28 cellular contexts compared by ENCODE assay signal in the genomic region with DNA sequence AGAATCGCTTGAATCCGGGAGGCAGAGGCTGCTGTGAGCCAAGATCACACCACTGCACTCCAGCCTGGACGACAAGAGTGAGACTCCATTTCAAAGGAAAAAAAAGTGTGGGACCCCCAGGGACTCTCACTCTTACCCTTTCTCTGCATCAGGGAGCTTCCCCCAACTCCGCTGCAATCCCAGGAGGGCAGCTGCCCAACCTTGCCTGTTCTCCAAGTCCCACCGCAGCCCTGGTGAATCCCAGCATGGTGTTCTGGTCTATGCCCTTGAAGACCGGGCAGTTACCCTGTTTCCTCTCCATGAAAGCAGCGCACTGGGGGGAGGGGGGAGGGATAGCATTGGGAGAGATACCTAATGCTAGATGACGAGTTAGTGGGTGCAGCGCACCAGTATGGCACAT. TPM values are rescaled to one million over a fixed set of nuclear protein-coding genes. Genes with fewer than 3 reads are reported as not detected.
DNase-seq lines count a peak whose midpoint lies in the region; ATAC-seq and TF ChIP-seq lines count a peak whose summit lies in the region.
"Had no signal": no experiment of that assay in that cellular context is flagged by ENCODE, and none has a peak within 500 bp of the region (broad histone marks: within the 10 kb centered on the region; RNA-seq: fewer than 3 reads in every experiment).

No MANE protein-coding gene starts in this region.

- H3K27ac Mint-ChIP-seq in activated CD8-positive, alpha-beta T cell treated with anti-CD3 and anti-CD28 coated beads for 36 hours = no peak overlapping the region
- H3K27ac Mint-ChIP-seq: B cell; CD8-positive, alpha-beta T cell; T-cell had no signal

- H3K36me3 Mint-ChIP-seq in activated CD8-positive, alpha-beta T cell treated with anti-CD3 and anti-CD28 coated beads for 36 hours (ENCODE audit: low read depth) = no peaks in the 10 kb centered on the region
- H3K36me3 Mint-ChIP-seq: CD8-positive, alpha-beta T cell; T-cell had no signal

- TF ChIP-seq CTCF in RWPE2 (IDR thresholded peaks at IDR 0.05; ENCODE audit: poor library complexity, severe bottlenecking) = no peak
- TF ChIP-seq CTCF in activated CD8-positive, alpha-beta T cell treated with anti-CD3 and anti-CD28 coated beads for 36 hours (IDR thresholded peaks at IDR 0.05) = no peak

- intact Hi-C loops in activated CD8-positive, alpha-beta T cell treated with anti-CD3 and anti-CD28 coated beads for 36 hours (cut with micrococcal nuclease) = no loop called here

- H3K4me1 Mint-ChIP-seq in activated CD8-positive, alpha-beta T cell treated with anti-CD3 and anti-CD28 coated beads for 36 hours (ENCODE audit: low read depth) = no peaks in the 10 kb centered on the region
- H3K4me1 Mint-ChIP-seq: B cell, T-cell had no signal

- no peaks in the 10 kb centered on the region for H3K27me3 Mint-ChIP-seq in activated CD8-positive, alpha-beta T cell treated with anti-CD3 and anti-CD28 coated beads for 36 hours
- H3K27me3 Mint-ChIP-seq: B cell had no signal

- peaks cover 19% of the 10 kb centered on the region for H3K4me1 ChIP-seq in RWPE2 (ENCODE audit: insufficient read depth, poor library complexity, severe bottlenecking)
- peaks cover 17% of the 10 kb centered on the region for H3K4me1 ChIP-seq in iPS-15b (ENCODE audit: control insufficient read depth, insufficient read depth, low read length)

- H3K27ac ChIP-seq in RWPE2 (ENCODE audit: poor library complexity, severe bottlenecking) = peak overlapping the region; percentile 70
- H3K27ac ChIP-seq: C4-2B had no signal

- POLR2A ChIA-PET in activated CD8-positive, alpha-beta T cell treated with anti-CD3 and anti-CD28 coated beads for 36 hours (lab: Charles Lee) = no interaction called here

- peak overlapping the region; percentile 88 for H3K9ac ChIP-seq in iPS-15b (ENCODE audit: low read depth, low read length)

- H3K4me3 ChIP-seq in H7 (ENCODE audit: insufficient read depth, low read depth, low read length) (peak overlapping the region; percentile 2), RWPE2 (ENCODE audit: severe bottlenecking) (no peak overlapping the region), iPS-15b (ENCODE audit: low read depth, low read length) (peak overlapping the region; percentile 22)
- H3K4me3 ChIP-seq: MG63 had no signal

- peaks cover 3% of the 10 kb centered on the region for H3K9me3 Mint-ChIP-seq in activated CD8-positive, alpha-beta T cell treated with anti-CD3 and anti-CD28 coated beads for 36 hours

- no peak overlapping the region for H3K4me3 Mint-ChIP-seq in activated CD8-positive, alpha-beta T cell treated with anti-CD3 and anti-CD28 coated beads for 36 hours
- H3K4me3 Mint-ChIP-seq: B cell; CD8-positive, alpha-beta T cell; T-cell had no signal

- ATAC-seq in RWPE2 (ENCODE audit: low read depth) (no peak), HG03097 (IDR thresholded peaks at IDR 0.05; ENCODE audit: low FRiP score, unreplicated experiment) (no peak)
- ATAC-seq in activated CD8-positive, alpha-beta T cell treated with anti-CD3 and anti-CD28 coated beads for 36 hours = no peak
- ATAC-seq: CD8-positive, alpha-beta T cell; T-cell had no signal

- CTCF ChIA-PET in activated CD8-positive, alpha-beta T cell treated with anti-CD3 and anti-CD28 coated beads for 36 hours (lab: Charles Lee) = no interaction called here

- H3K36me3 ChIP-seq in H7 (replicated peaks; ENCODE audit: control insufficient read depth, insufficient read depth, low read length) (no peaks in the 10 kb centered on the region), RWPE2 (ENCODE audit: low read depth) (no peaks in the 10 kb centered on the region), iPS-15b (ENCODE audit: control insufficient read depth, insufficient read depth, low read length) (no peaks in the 10 kb centered on the region)
- H3K36me3 ChIP-seq: MG63 had no signal

- DNase-seq in H7 (peak; percentile 59), RWPE2 (ENCODE audit: low spot score) (no peak), NCI-H446 treated with DMSO at 0.1 percent for 48 hours (lab: John Stamatoyannopoulos, UW) (no peak), mucosa of gallbladder (ENCODE audit: low spot score) (no peak)
- DNase-seq in activated CD8-positive, alpha-beta T cell treated with anti-CD3 and anti-CD28 coated beads for 36 hours = no peak
- DNase-seq: CD8-positive, alpha-beta T cell; DMS 273 treated with DMSO at 0.1 percent for 48 hours; DMS79; EL; HCEC 1CT; IMR-90; KG1; MG63; NCI-H1105 treated with DMSO at 0.1 percent for 48 hours; NCI-H146; NCI-H1930; NCI-H526 treated with DMSO at 0.1 percent for 48 hours; RPMI8226; SHP77; T-cell had no signal

- H3K9me3 ChIP-seq in RWPE2 (ENCODE audit: severe bottlenecking) (no peaks in the 10 kb centered on the region), iPS-15b (ENCODE audit: control insufficient read depth, insufficient read depth, low read length) (no peaks in the 10 kb centered on the region)
- H3K9me3 ChIP-seq: MG63 had no signal

- H3K27me3 ChIP-seq in H7 (ENCODE audit: control insufficient read depth, insufficient read depth, low read length) (no peaks in the 10 kb centered on the region), RWPE2 (ENCODE audit: insufficient read depth, poor library complexity, severe bottlenecking) (no peaks in the 10 kb centered on the region), iPS-15b (ENCODE audit: control insufficient read depth, insufficient read depth, low read length) (no peaks in the 10 kb centered on the region)
- H3K27me3 ChIP-seq: MG63 had no signal

RNA-seq across cellular contexts. Expression of a gene that starts 35.7 kb away (rescaled TPM):
- 0.59 TPM in 1 of 2 replicates, not detected in the other for total RNA-seq in H7 (2014; rRNA removed; shearing (Covaris generic))
- total RNA-seq in activated CD8-positive, alpha-beta T cell treated with anti-CD3 and anti-CD28 coated beads for 36 hours = not detected
- not detected for total RNA-seq in mucosa of gallbladder
- total RNA-seq: A673; B cell; CD8-positive, alpha-beta T cell; HT1080; IMR-90; NCI-H460; SK-MEL-5; T-cell had no signal

RNA-seq across cellular contexts. Expression of a gene that starts 58.1 kb away (rescaled TPM):
- 23.2 and 32.4 TPM in 2 replicates for total RNA-seq in H7 (2014; rRNA removed; shearing (Covaris generic))
- total RNA-seq in activated CD8-positive, alpha-beta T cell treated with anti-CD3 and anti-CD28 coated beads for 36 hours = 10 to 100 TPM; 34.8 to 36.4 TPM
- 27.0 TPM for total RNA-seq in mucosa of gallbladder
